In genomic region chr15:93467327-93467726, GRCh38 we compare ENCODE assay signal across 1 cellular context.
TF ChIP-seq lines count a peak whose summit lies in the region.

No MANE protein-coding gene starts in this region.

TF ChIP-seq in H1, 55 proteins besides CTCF, POLR2A, EP300 and RAD21 (continued from another document):
- TF ChIP-seq ATF2 (IDR thresholded peaks at IDR 0.05; ENCODE audit: low read length) (no peak), SP2 (IDR thresholded peaks at IDR 0.05; ENCODE audit: low read length) (no peak), MAFK (IDR thresholded peaks at IDR 0.05; ENCODE audit: low read depth, low read length) (no peak)
